8 cellular contexts compared by ENCODE assay signal in the genomic region with DNA sequence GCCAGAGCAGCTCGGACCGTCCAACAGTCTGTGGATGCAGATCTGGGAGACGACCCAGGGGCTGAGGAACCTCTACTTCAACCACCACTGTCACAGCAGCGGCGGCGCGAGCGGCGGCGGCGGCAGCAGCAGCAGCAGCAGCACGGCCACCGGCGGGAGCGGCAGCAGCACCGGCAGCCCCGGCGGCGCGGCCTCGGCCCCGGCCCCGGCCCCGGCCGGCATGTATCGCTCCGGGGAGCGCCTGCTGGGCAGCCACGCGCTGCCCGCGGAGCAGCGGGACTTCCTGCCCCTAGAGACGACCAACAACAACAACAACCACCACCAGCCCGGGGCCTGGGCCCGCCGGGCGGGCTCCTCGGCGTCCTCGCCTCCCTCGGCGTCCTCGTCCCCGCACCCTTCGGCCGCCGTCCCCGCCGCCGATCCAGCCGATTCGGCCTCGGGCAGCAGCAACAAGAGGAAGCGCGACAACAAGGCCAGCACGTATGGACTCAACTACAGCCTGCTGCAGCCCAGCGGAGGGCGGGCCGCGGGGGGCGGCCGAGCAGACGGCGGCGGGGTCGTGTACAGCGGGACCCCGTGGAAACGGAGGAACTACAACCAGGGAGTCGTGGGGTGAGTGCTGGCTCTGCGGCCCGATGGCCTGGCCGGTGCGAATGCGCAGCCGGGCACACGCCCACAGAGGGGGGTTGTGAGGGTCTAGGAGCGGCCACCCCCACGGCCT. TPM values are rescaled to one million over a fixed set of nuclear protein-coding genes. Genes with fewer than 3 reads are reported as not detected.
DNase-seq lines count a peak whose midpoint lies in the region; TF ChIP-seq lines count a peak whose summit lies in the region.

No MANE protein-coding gene starts in this region.

- H3K36me3 Mint-ChIP-seq in brain, result peaks cover 6% of the 10 kb centered on the region

- H3K27me3 Mint-ChIP-seq in brain, result peaks cover 10% of the 10 kb centered on the region

- POLR2A ChIA-PET in HEK293T (lab: Yijun Ruan, JAX), result no interaction called here

- peak; percentile 61 for DNase-seq in DMS 273 (lab: John Stamatoyannopoulos, UW; ENCODE audit: unreplicated experiment)
- no peak for DNase-seq in DMS 273 treated with DMSO at 0.1 percent for 48 hours (lab: John Stamatoyannopoulos, UW)
- peak; percentile 30 for DNase-seq in HEK293T (ENCODE audit: extremely low spot score)
- DNase-seq in NOMO-1 treated with DMSO at 0.1 percent for 48 hours (lab: John Stamatoyannopoulos, UW; ENCODE audit: unreplicated experiment), result peak; percentile 19
- DNase-seq in iris pigment epithelial cell (ENCODE audit: low read depth), result peak; percentile 22
- peak; percentile 43 for DNase-seq in stimulated activated CD4-positive, alpha-beta T cell treated with anti-CD3 and anti-CD28 coated beads, Interleukin-4, amount 100 ng/mL, for 24 hours
- no peak for DNase-seq in NCI-H2227 (lab: John Stamatoyannopoulos, UW; ENCODE audit: unreplicated experiment)

- H3K27ac Mint-ChIP-seq in brain, result peak overlapping the region; percentile 27 to 97 (median 65)

- no peaks in the 10 kb centered on the region for H3K9me3 Mint-ChIP-seq in brain

- peak overlapping the region; percentile 81 to 97 (median 87) for H3K4me3 Mint-ChIP-seq in brain

- H3K4me1 Mint-ChIP-seq in brain, result peaks cover 47% of the 10 kb centered on the region

- CTCF ChIA-PET in HEK293T (lab: Yijun Ruan, JAX), result no interaction called here

- TF ChIP-seq CTCF in brain (conservative IDR thresholded peaks at IDR 0.05), result no peak

TF ChIP-seq in HEK293T, 16 proteins besides CTCF, POLR2A, EP300 and RAD21:
- TF ChIP-seq ELF4 (IDR thresholded peaks at IDR 0.05) (no peak), CTBP1 (IDR thresholded peaks at IDR 0.05; ENCODE audit: borderline replicate concordance) (no peak), HDGF (IDR thresholded peaks at IDR 0.05; ENCODE audit: borderline replicate concordance) (no peak), LEF1 (IDR thresholded peaks at IDR 0.05; ENCODE audit: borderline replicate concordance) (no peak), SUZ12 (IDR thresholded peaks at IDR 0.05) (no peak), SP1 (IDR thresholded peaks at IDR 0.05) (no peak), FOXM1 (IDR thresholded peaks at IDR 0.05; ENCODE audit: borderline replicate concordance) (no peak), L3MBTL2 (conservative IDR thresholded peaks at IDR 0.05) (no peak), ZNF384 (IDR thresholded peaks at IDR 0.05) (no peak), BHLHE40 (IDR thresholded peaks at IDR 0.05; ENCODE audit: borderline replicate concordance) (no peak), TARDBP (IDR thresholded peaks at IDR 0.05) (no peak)

RNA-seq across cellular contexts. Expression of gene TENT4B, which starts 0.7 kb away (rescaled TPM):
- polyA plus RNA-seq in brain (ENCODE audit: insufficient read depth, low read depth, low replicate concordance), result 5.9 TPM

Comparison
In these comparisons a context has a peak if more than half of its experiments do, and no peak if none do; other contexts are left out.
1. DNase-seq: peak in DMS 273 (single experiment), HEK293T (single experiment), NOMO-1 treated with DMSO at 0.1 percent for 48 hours (single experiment), iris pigment epithelial cell (single experiment) and stimulated activated CD4-positive, alpha-beta T cell treated with anti-CD3 and anti-CD28 coated beads, Interleukin-4, amount 100 ng/mL, for 24 hours (single experiment); none in DMS 273 treated with DMSO at 0.1 percent for 48 hours (single experiment) and NCI-H2227 (single experiment).